1 cellular context compared by ENCODE assay signal in genomic region chr12:6766651-6767300, GRCh38.
TF ChIP-seq lines count a peak whose summit lies in the region.

No MANE protein-coding gene starts in this region.

TF ChIP-seq in HepG2, 621 proteins besides CTCF, POLR2A, EP300 and RAD21 (continued from another document and continues in another):
- no peak for TF ChIP-seq ATF6 (CRISPR knock-in tag; conservative IDR thresholded peaks at IDR 0.05)
- TF ChIP-seq HMGA1 (CRISPR knock-in tag; conservative IDR thresholded peaks at IDR 0.05): no peak
- no peak for TF ChIP-seq ZNF337 (CRISPR knock-in tag; IDR thresholded peaks at IDR 0.05; ENCODE audit: borderline replicate concordance, low read depth)
- TF ChIP-seq TOE1 (CRISPR knock-in tag; IDR thresholded peaks at IDR 0.05): no peak
- TF ChIP-seq ISL2 (CRISPR knock-in tag; IDR thresholded peaks at IDR 0.05): no peak
- no peak for TF ChIP-seq SSRP1 (CRISPR knock-in tag; IDR thresholded peaks at IDR 0.05)
- no peak for TF ChIP-seq ZNF180 (CRISPR knock-in tag; IDR thresholded peaks at IDR 0.05; ENCODE audit: borderline replicate concordance, low read depth)
- TF ChIP-seq ZFP36L2 (CRISPR knock-in tag; IDR thresholded peaks at IDR 0.05): no peak
- TF ChIP-seq SNAPC2 (CRISPR knock-in tag; IDR thresholded peaks at IDR 0.05): no peak
- TF ChIP-seq GABPB1 (CRISPR knock-in tag; IDR thresholded peaks at IDR 0.05): peak; percentile 57; the same call in 1 of the 2 replicates
- no peak for TF ChIP-seq THAP8 (CRISPR knock-in tag; IDR thresholded peaks at IDR 0.05; ENCODE audit: borderline replicate concordance)
- TF ChIP-seq ZNF503 (CRISPR knock-in tag; IDR thresholded peaks at IDR 0.05): no peak
- TF ChIP-seq ZNF841 (CRISPR knock-in tag; IDR thresholded peaks at IDR 0.05; ENCODE audit: borderline replicate concordance): no peak
- no peak for TF ChIP-seq SOX13 (IDR thresholded peaks at IDR 0.05)
- peak in 1 of 2 experiments; percentile 8; a peak in 1 of 4 replicates for TF ChIP-seq SOX13 (CRISPR knock-in tag; conservative IDR thresholded peaks at IDR 0.05 in 1 of 2, IDR thresholded peaks at IDR 0.05 in 1 of 2)
- no peak for TF ChIP-seq ZNF260 (CRISPR knock-in tag; IDR thresholded peaks at IDR 0.05; ENCODE audit: borderline replicate concordance, low read depth)
- no peak for TF ChIP-seq ZBTB42 (CRISPR knock-in tag; IDR thresholded peaks at IDR 0.05)
- no peak for TF ChIP-seq MTF2 (CRISPR knock-in tag; IDR thresholded peaks at IDR 0.05; ENCODE audit: borderline replicate concordance)
- TF ChIP-seq JUN (CRISPR knock-in tag; IDR thresholded peaks at IDR 0.05): no peak
- TF ChIP-seq ZHX2 (IDR thresholded peaks at IDR 0.05; ENCODE audit: low read depth): no peak
- no peak for TF ChIP-seq ZHX2 (CRISPR knock-in tag; IDR thresholded peaks at IDR 0.05; ENCODE audit: borderline replicate concordance)
- no peak for TF ChIP-seq GZF1 (CRISPR knock-in tag; IDR thresholded peaks at IDR 0.05)
- no peak for TF ChIP-seq ZFYVE20 (CRISPR knock-in tag; IDR thresholded peaks at IDR 0.05; ENCODE audit: borderline replicate concordance, low read depth)
- TF ChIP-seq YY1 (IDR thresholded peaks at IDR 0.05; ENCODE audit: insufficient read depth, insufficient replicate concordance, low read depth, low read length): peak; percentile 67
- TF ChIP-seq EED (CRISPR knock-in tag; IDR thresholded peaks at IDR 0.05): no peak
- no peak for TF ChIP-seq CBFB (CRISPR knock-in tag; IDR thresholded peaks at IDR 0.05)
- no peak for TF ChIP-seq PHF5A (CRISPR knock-in tag; IDR thresholded peaks at IDR 0.05; ENCODE audit: low read depth, unreplicated experiment)
- no peak for TF ChIP-seq ZBED4 (CRISPR knock-in tag; IDR thresholded peaks at IDR 0.05; ENCODE audit: borderline replicate concordance)
- no peak for TF ChIP-seq NR2F1 (CRISPR knock-in tag; IDR thresholded peaks at IDR 0.05)
- no peak for TF ChIP-seq ZNF772 (CRISPR knock-in tag; IDR thresholded peaks at IDR 0.05)
- TF ChIP-seq PBX3 (CRISPR knock-in tag; IDR thresholded peaks at IDR 0.05; ENCODE audit: borderline replicate concordance): no peak
- TF ChIP-seq SNAPC4 (CRISPR knock-in tag; IDR thresholded peaks at IDR 0.05): no peak
- TF ChIP-seq ZNF574 (CRISPR knock-in tag; IDR thresholded peaks at IDR 0.05): 0 out of 2 replicates have a peak, but pooled peaks have one; percentile 49
- TF ChIP-seq FOSL1 (CRISPR knock-in tag; IDR thresholded peaks at IDR 0.05; ENCODE audit: borderline replicate concordance): no peak
- no peak for TF ChIP-seq ZNF552 (CRISPR knock-in tag; IDR thresholded peaks at IDR 0.05; ENCODE audit: borderline replicate concordance)
- peak; percentile 45 for TF ChIP-seq PTBP1 (IDR thresholded peaks at IDR 0.05; ENCODE audit: low read depth, low read length, poor library complexity, severe bottlenecking)
